ENCODE assay signal across 10 cellular contexts in genomic region chr17:73474370-73474988, GRCh38.
A peak's percentile ranks its signal among the peaks of the same experiment; 100 is the strongest.
DNase-seq lines count a peak whose midpoint lies in the region; ATAC-seq and TF ChIP-seq lines count a peak whose summit lies in the region.
"Had no signal": no experiment of that assay in that cellular context is flagged by ENCODE, and none has a peak within 500 bp of the region (broad histone marks: within the 10 kb centered on the region; RNA-seq: fewer than 3 reads in every experiment).

No MANE protein-coding gene starts in this region.

- no peaks in the 10 kb centered on the region for H3K36me3 Mint-ChIP-seq in activated CD4-positive, alpha-beta T cell treated with anti-CD3 and anti-CD28 coated beads for 36 hours (ENCODE audit: low read depth)
- no peaks in the 10 kb centered on the region for H3K36me3 Mint-ChIP-seq in activated CD4-positive, alpha-beta T cell treated with anti-CD3 and anti-CD28 coated beads, Interleukin-2, amount 10 ng/mL, durations not matched to agents 7 days and 5 days (ENCODE audit: low read depth)

- ATAC-seq in activated CD4-positive, alpha-beta T cell treated with anti-CD3 and anti-CD28 coated beads for 36 hours = no peak
- ATAC-seq in left ventricle myocardium superior (peak; percentile 80), thoracic aorta (ENCODE audit: insufficient number of reproducible peaks, low FRiP score, low read depth) (no peak), HG03439 (IDR thresholded peaks at IDR 0.05; ENCODE audit: unreplicated experiment) (no peak), GM21367 (IDR thresholded peaks at IDR 0.05; ENCODE audit: unreplicated experiment) (no peak)
- ATAC-seq: CD8-positive, alpha-beta T cell; gastrocnemius medialis had no signal

- no peak overlapping the region for H3K27ac ChIP-seq in SJCRH30
- no peak overlapping the region for H3K27ac ChIP-seq in thoracic aorta
- H3K27ac ChIP-seq: gastrocnemius medialis had no signal

- intact Hi-C loops in activated CD4-positive, alpha-beta T cell treated with anti-CD3 and anti-CD28 coated beads for 36 hours (cut with DNase I, micrococcal nuclease) = no loop called here
- intact Hi-C loops in left ventricle myocardium superior (cut with micrococcal nuclease) = no loop called here

- no peak overlapping the region for H3K27ac Mint-ChIP-seq in activated CD4-positive, alpha-beta T cell treated with anti-CD3 and anti-CD28 coated beads for 36 hours
- H3K27ac Mint-ChIP-seq in activated CD4-positive, alpha-beta T cell treated with anti-CD3 and anti-CD28 coated beads, Interleukin-2, amount 10 ng/mL, durations not matched to agents 7 days and 5 days = no peak overlapping the region
- H3K27ac Mint-ChIP-seq: CD8-positive, alpha-beta T cell had no signal

- H3K4me1 ChIP-seq in SJCRH30 (peaks cover 5% of the 10 kb centered on the region; the same call in 1 of the 2 replicates), thoracic aorta (ENCODE audit: control insufficient read depth in 1 of 2, low read depth in 2 of 2) (peaks cover 16 to 28% of the 10 kb centered on the region in 2 donors)
- H3K4me1 ChIP-seq: gastrocnemius medialis had no signal

- H3K9me3 ChIP-seq in SJCRH30 (replicated peaks) (0 out of 2 replicates have a peak, but pooled peaks cover 4% of the 10 kb centered on the region), thoracic aorta (no peaks in the 10 kb centered on the region)
- H3K9me3 ChIP-seq: gastrocnemius medialis had no signal

- H3K27me3 ChIP-seq in SJCRH30 (no peaks in the 10 kb centered on the region), thoracic aorta (replicated peaks; ENCODE audit: insufficient read depth) (no peaks in the 10 kb centered on the region)
- H3K27me3 ChIP-seq: gastrocnemius medialis had no signal

- H3K36me3 ChIP-seq in SJCRH30 (no peaks in the 10 kb centered on the region), thoracic aorta (no peaks in the 10 kb centered on the region)
- H3K36me3 ChIP-seq: gastrocnemius medialis had no signal

- H3K4me3 ChIP-seq in SJCRH30 (no peak overlapping the region), thoracic aorta (no peak overlapping the region)
- H3K4me3 ChIP-seq: gastrocnemius medialis had no signal

- H3K9me3 Mint-ChIP-seq in activated CD4-positive, alpha-beta T cell treated with anti-CD3 and anti-CD28 coated beads for 36 hours (ENCODE audit: low read depth) = no peaks in the 10 kb centered on the region
- H3K9me3 Mint-ChIP-seq in activated CD4-positive, alpha-beta T cell treated with anti-CD3 and anti-CD28 coated beads, Interleukin-2, amount 10 ng/mL, durations not matched to agents 7 days and 5 days = no peaks in the 10 kb centered on the region
- H3K9me3 Mint-ChIP-seq: CD8-positive, alpha-beta T cell had no signal

- no peaks in the 10 kb centered on the region for H3K27me3 Mint-ChIP-seq in activated CD4-positive, alpha-beta T cell treated with anti-CD3 and anti-CD28 coated beads for 36 hours
- H3K27me3 Mint-ChIP-seq in activated CD4-positive, alpha-beta T cell treated with anti-CD3 and anti-CD28 coated beads, Interleukin-2, amount 10 ng/mL, durations not matched to agents 7 days and 5 days = no peaks in the 10 kb centered on the region

- TF ChIP-seq CTCF in thoracic aorta (IDR thresholded peaks at IDR 0.05) = no peak

- POLR2A ChIA-PET in activated CD4-positive, alpha-beta T cell treated with anti-CD3 and anti-CD28 coated beads for 36 hours (lab: Charles Lee) = no interaction called here
- POLR2A ChIA-PET in activated CD4-positive, alpha-beta T cell treated with anti-CD3 and anti-CD28 coated beads, Interleukin-2, amount 10 ng/mL, durations not matched to agents 7 days and 5 days (lab: Charles Lee) = no interaction called here

- no peak overlapping the region for H3K4me3 Mint-ChIP-seq in activated CD4-positive, alpha-beta T cell treated with anti-CD3 and anti-CD28 coated beads for 36 hours
- H3K4me3 Mint-ChIP-seq in activated CD4-positive, alpha-beta T cell treated with anti-CD3 and anti-CD28 coated beads, Interleukin-2, amount 10 ng/mL, durations not matched to agents 7 days and 5 days = no peak overlapping the region
- H3K4me3 Mint-ChIP-seq: CD8-positive, alpha-beta T cell had no signal

- H3K4me1 Mint-ChIP-seq in activated CD4-positive, alpha-beta T cell treated with anti-CD3 and anti-CD28 coated beads for 36 hours = peaks cover 4% of the 10 kb centered on the region
- H3K4me1 Mint-ChIP-seq in activated CD4-positive, alpha-beta T cell treated with anti-CD3 and anti-CD28 coated beads, Interleukin-2, amount 10 ng/mL, durations not matched to agents 7 days and 5 days = peaks cover 5% of the 10 kb centered on the region

- CTCF ChIA-PET in activated CD4-positive, alpha-beta T cell treated with anti-CD3 and anti-CD28 coated beads for 36 hours (lab: Charles Lee) = no interaction called here
- CTCF ChIA-PET in activated CD4-positive, alpha-beta T cell treated with anti-CD3 and anti-CD28 coated beads, Interleukin-2, amount 10 ng/mL, durations not matched to agents 7 days and 5 days (lab: Charles Lee) = no interaction called here

- peak; percentile 43 for DNase-seq in activated CD4-positive, alpha-beta T cell treated with anti-CD3 and anti-CD28 coated beads for 36 hours
- DNase-seq in activated CD4-positive, alpha-beta T cell treated with anti-CD3 and anti-CD28 coated beads, Interleukin-2, amount 10 ng/mL, durations not matched to agents 7 days and 5 days = no peak
- DNase-seq in SJCRH30 (peak; percentile 82 to 84), left ventricle myocardium superior (peak; percentile 82), thoracic aorta (ENCODE audit: low spot score) (peak; percentile 11)
- DNase-seq in activated CD4-positive, CD25-positive, alpha-beta regulatory T cell treated with anti-CD3 and anti-CD28 coated beads, Interleukin-2, amount 50 U/mL, for 72 hours = no peak

Comparison
In these comparisons a context has a peak if more than half of its experiments do, and no peak if none do; other contexts are left out.
1. DNase-seq: peak in activated CD4-positive, alpha-beta T cell treated with anti-CD3 and anti-CD28 coated beads for 36 hours (single experiment), SJCRH30 (2 of 2), left ventricle myocardium superior (single experiment) and thoracic aorta (single experiment); none in activated CD4-positive, alpha-beta T cell treated with anti-CD3 and anti-CD28 coated beads, Interleukin-2, amount 10 ng/mL, durations not matched to agents 7 days and 5 days (single experiment) and activated CD4-positive, CD25-positive, alpha-beta regulatory T cell treated with anti-CD3 and anti-CD28 coated beads, Interleukin-2, amount 50 U/mL, for 72 hours (single experiment).